In the genomic region with DNA sequence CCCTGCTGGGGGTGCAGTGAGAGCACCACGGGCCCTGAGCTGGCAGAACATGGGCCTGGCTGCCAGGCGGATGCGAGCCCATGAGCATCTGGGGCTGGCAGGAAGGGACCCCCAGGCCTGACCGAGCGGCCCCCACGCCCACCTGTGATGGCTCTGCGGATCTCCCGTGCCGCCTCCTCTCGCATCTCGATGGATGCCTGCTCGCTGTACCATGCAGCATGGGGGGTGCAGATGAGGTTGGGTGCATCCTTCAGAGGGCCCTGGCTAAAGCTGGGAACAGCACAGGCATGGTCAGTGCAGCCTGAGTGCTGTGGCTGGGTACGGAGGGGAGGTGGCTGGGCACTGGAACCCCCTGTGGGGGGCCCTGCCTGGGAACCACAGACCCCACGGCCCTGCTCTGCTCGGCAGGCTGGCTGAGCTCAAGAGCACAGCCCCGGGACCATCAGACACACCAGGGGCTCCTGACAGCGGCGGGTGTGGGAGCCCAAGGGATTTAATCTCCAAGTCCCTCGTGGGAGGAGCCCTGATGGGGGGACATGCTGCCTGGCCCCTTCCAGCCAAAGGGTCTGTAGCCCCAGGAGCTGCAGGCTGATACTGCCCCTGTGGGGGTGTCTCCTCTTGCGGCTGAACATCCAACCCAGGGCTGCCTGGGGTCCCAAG, we compare ENCODE assay signal across 20 cellular contexts.
"Had no signal": no experiment of that assay in that cellular context is flagged by ENCODE, and none has a peak within 500 bp of the region (broad histone marks: within the 10 kb centered on the region; RNA-seq: fewer than 3 reads in every experiment).

No MANE protein-coding gene starts in this region.

- H3K4me1 Mint-ChIP-seq: endodermal cell had no signal

- H3K27me3 Mint-ChIP-seq: activated B cell treated with CpG ODN at 0.5 μM for 24 hours; activated CD4-positive, alpha-beta memory T cell treated with anti-CD3 and anti-CD28 coated beads for 36 hours; activated naive CD8-positive, alpha-beta T cell treated with anti-CD3 and anti-CD28 coated beads for 36 hours; stimulated activated naive B cell treated with anti-CD40 and anti-IgM and Interleukin-4, amounts not matched to agents 10 μg/mL and 1 μg/mL and 100 μg/mL, for 72 hours had no signal

- H3K27ac ChIP-seq: cardiac muscle cell, epithelial cell of prostate, gastrocnemius medialis, neutrophil, thoracic aorta had no signal

- DNase-seq: activated B cell treated with CpG ODN at 0.5 μM for 24 hours; activated CD4-positive, alpha-beta memory T cell treated with anti-CD3 and anti-CD28 coated beads for 36 hours; activated CD4-positive, alpha-beta T cell treated with anti-CD3 and anti-CD28 coated beads for 4 hours; activated naive CD8-positive, alpha-beta T cell treated with anti-CD3 and anti-CD28 coated beads for 36 hours; activated T-cell treated with anti-CD3 and anti-CD28 coated beads for 4 hours; amniotic stem cell; endodermal cell; gastrocnemius medialis; kidney glomerular epithelial cell; natural killer cell; stimulated activated CD4-positive, alpha-beta T cell treated with anti-CD3 and anti-CD28 coated beads, Interleukin-4, amount 100 ng/mL, for 4 hours; stimulated activated naive B cell treated with anti-CD40 and anti-IgM and Interleukin-4, amounts not matched to agents 10 μg/mL and 1 μg/mL and 100 μg/mL, for 72 hours had no signal

- H3K9me3 Mint-ChIP-seq: activated B cell treated with CpG ODN at 0.5 μM for 24 hours; activated CD4-positive, alpha-beta memory T cell treated with anti-CD3 and anti-CD28 coated beads for 36 hours; endodermal cell; natural killer cell; stimulated activated naive B cell treated with anti-CD40 and anti-IgM and Interleukin-4, amounts not matched to agents 10 μg/mL and 1 μg/mL and 100 μg/mL, for 72 hours; T-helper 2 cell treated with Interferon-gamma antibody and Interleukin-4, amounts not matched to agents 5 μg/mL and 100 μg/mL, for 36 hours had no signal

- H3K9me3 ChIP-seq: gastrocnemius medialis, heart left ventricle, neutrophil, pancreas, spleen, thoracic aorta had no signal

- H3K27me3 ChIP-seq: cardiac muscle cell, gastrocnemius medialis, heart left ventricle, neutrophil, pancreas, spleen had no signal

- H3K27ac Mint-ChIP-seq: activated B cell treated with CpG ODN at 0.5 μM for 24 hours; activated CD4-positive, alpha-beta memory T cell treated with anti-CD3 and anti-CD28 coated beads for 36 hours; activated naive CD8-positive, alpha-beta T cell treated with anti-CD3 and anti-CD28 coated beads for 36 hours; endodermal cell; natural killer cell; stimulated activated naive B cell treated with anti-CD40 and anti-IgM and Interleukin-4, amounts not matched to agents 10 μg/mL and 1 μg/mL and 100 μg/mL, for 72 hours; T-helper 2 cell treated with Interferon-gamma antibody and Interleukin-4, amounts not matched to agents 5 μg/mL and 100 μg/mL, for 36 hours had no signal

- H3K4me3 ChIP-seq: cardiac muscle cell, gastrocnemius medialis, heart left ventricle, pancreas, spleen, thoracic aorta had no signal

- H3K4me3 Mint-ChIP-seq: activated B cell treated with CpG ODN at 0.5 μM for 24 hours; activated CD4-positive, alpha-beta memory T cell treated with anti-CD3 and anti-CD28 coated beads for 36 hours; activated naive CD8-positive, alpha-beta T cell treated with anti-CD3 and anti-CD28 coated beads for 36 hours; endodermal cell; natural killer cell; stimulated activated naive B cell treated with anti-CD40 and anti-IgM and Interleukin-4, amounts not matched to agents 10 μg/mL and 1 μg/mL and 100 μg/mL, for 72 hours; T-helper 2 cell treated with Interferon-gamma antibody and Interleukin-4, amounts not matched to agents 5 μg/mL and 100 μg/mL, for 36 hours had no signal

- ATAC-seq: gastrocnemius medialis; heart left ventricle; natural killer cell; stimulated activated naive B cell treated with anti-CD40 and anti-IgM and Interleukin-4, amounts not matched to agents 10 μg/mL and 1 μg/mL and 100 μg/mL, for 72 hours had no signal
